16 cellular contexts compared by ENCODE assay signal in the genomic region with DNA sequence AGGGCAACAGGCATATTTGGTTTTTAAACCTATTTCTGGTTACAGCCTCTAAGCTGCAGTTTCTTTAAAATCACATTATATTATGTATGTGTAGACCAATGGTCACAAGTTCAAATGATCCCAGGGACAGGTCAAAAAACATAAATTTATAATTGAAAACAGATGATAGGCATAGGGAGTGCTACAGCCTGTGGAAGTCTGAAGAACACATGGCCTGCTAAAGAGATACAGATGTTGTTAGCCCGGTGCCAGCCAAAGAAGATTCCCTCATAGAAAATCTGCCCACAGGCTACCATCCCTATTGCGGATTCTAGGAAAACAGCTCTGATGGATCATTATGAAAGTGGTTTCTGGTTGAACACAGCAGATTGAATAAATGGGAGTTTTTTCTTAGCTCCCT.
DNase-seq lines count a peak whose midpoint lies in the region; ATAC-seq and TF ChIP-seq lines count a peak whose summit lies in the region.
"Had no signal": no experiment of that assay in that cellular context is flagged by ENCODE, and none has a peak within 500 bp of the region (broad histone marks: within the 10 kb centered on the region; RNA-seq: fewer than 3 reads in every experiment).

No MANE protein-coding gene starts in this region.

- peaks cover 3% of the 10 kb centered on the region for H3K9me3 ChIP-seq in BE2C
- H3K9me3 ChIP-seq in tibial artery, result no peaks in the 10 kb centered on the region

- intact Hi-C loops in tibial artery (cut with DNase I; ENCODE audit: low total_unique reads), result no loop called here

- no peak overlapping the region for H3K4me3 ChIP-seq in BE2C (ENCODE audit: low read depth, low read length)
- no peak overlapping the region for H3K4me3 ChIP-seq in tibial artery
- H3K4me3 ChIP-seq: BLaER1 treated with 17β-estradiol and CSF1 and Interleukin-3, amounts not matched to agents 10 nM and 100 nM had no signal

- TF ChIP-seq CTCF in BE2C (IDR thresholded peaks at IDR 0.05; ENCODE audit: low read depth, low read length) (no peak), tibial artery (IDR thresholded peaks at IDR 0.05) (no peak)

- DNase-seq in BE2C (peak; percentile 44), RPMI7951 (ENCODE audit: low read depth) (peak; percentile 15), ACHN (no peak), SHP77 treated with DMSO at 0.1 percent for 48 hours (lab: John Stamatoyannopoulos, UW) (no peak), tibial artery (no peak)
- DNase-seq: CD8-positive, alpha-beta T cell; DMS153; DMS79 treated with DMSO at 0.1 percent for 48 hours; GF-D8; GOT3; H7; HFFc6 had no signal

- H3K36me3 ChIP-seq in BE2C (no peaks in the 10 kb centered on the region), tibial artery (no peaks in the 10 kb centered on the region)
- H3K36me3 ChIP-seq: BLaER1 treated with 17β-estradiol and CSF1 and Interleukin-3, amounts not matched to agents 10 nM and 100 nM had no signal

- peaks cover 22% of the 10 kb centered on the region; the same call in 1 of the 2 replicates for H3K4me1 ChIP-seq in BE2C
- no peaks in the 10 kb centered on the region for H3K4me1 ChIP-seq in tibial artery
- H3K4me1 ChIP-seq: BLaER1 treated with 17β-estradiol and CSF1 and Interleukin-3, amounts not matched to agents 10 nM and 100 nM had no signal

- H3K27ac ChIP-seq in tibial artery, result no peak overlapping the region
- H3K27ac ChIP-seq: BLaER1 treated with 17β-estradiol and CSF1 and Interleukin-3, amounts not matched to agents 10 nM and 100 nM; HL-60 had no signal

- in situ Hi-C loops in ACHN (cut with HindIII; ENCODE audit: low pct_ligation_motif_present, low pct_unique_long_range_greater_than_20kb, low sequenced_read_pairs), result no loop called here

- ATAC-seq in SK-N-SH treated with all-trans-retinoic acid at 6 μM for 48 hours, result no peak; the same call in 2 of the 3 replicates
- ATAC-seq: CD8-positive, alpha-beta T cell; HCT116 had no signal

- no peaks in the 10 kb centered on the region for H3K27me3 ChIP-seq in BE2C
- peaks cover 0 to 8% of the 10 kb centered on the region in 2 donors for H3K27me3 ChIP-seq in tibial artery
- H3K27me3 ChIP-seq: BLaER1 treated with 17β-estradiol and CSF1 and Interleukin-3, amounts not matched to agents 10 nM and 100 nM had no signal

TF ChIP-seq in SK-N-SH treated with all-trans-retinoic acid at 6 μM for 48 hours, 23 proteins besides CTCF, POLR2A, EP300 and RAD21:
- peak; percentile 68; the same call in 1 of the 2 replicates for TF ChIP-seq TSHZ2 (CRISPR knock-in tag; IDR thresholded peaks at IDR 0.05)
- no peak for TF ChIP-seq BACH2 (CRISPR knock-in tag; IDR thresholded peaks at IDR 0.05; ENCODE audit: borderline replicate concordance)
- TF ChIP-seq TCF4 (CRISPR knock-in tag; IDR thresholded peaks at IDR 0.05; ENCODE audit: borderline replicate concordance), result peak; percentile 98
- TF ChIP-seq, protein P1, sequence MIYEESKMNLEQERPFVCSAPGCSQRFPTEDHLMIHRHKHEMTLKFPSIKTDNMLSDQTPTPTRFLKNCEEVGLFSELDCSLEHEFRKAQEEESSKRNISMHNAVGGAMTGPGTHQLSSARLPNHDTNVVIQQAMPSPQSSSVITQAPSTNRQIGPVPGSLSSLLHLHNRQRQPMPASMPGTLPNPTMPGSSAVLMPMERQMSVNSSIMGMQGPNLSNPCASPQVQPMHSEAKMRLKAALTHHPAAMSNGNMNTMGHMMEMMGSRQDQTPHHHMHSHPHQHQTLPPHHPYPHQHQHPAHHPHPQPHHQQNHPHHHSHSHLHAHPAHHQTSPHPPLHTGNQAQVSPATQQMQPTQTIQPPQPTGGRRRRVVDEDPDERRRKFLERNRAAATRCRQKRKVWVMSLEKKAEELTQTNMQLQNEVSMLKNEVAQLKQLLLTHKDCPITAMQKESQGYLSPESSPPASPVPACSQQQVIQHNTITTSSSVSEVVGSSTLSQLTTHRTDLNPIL (CRISPR knock-in tag; IDR thresholded peaks at IDR 0.05; ENCODE audit: low read depth), result no peak

Comparison
In these comparisons a context has a peak if more than half of its experiments do, and no peak if none do; other contexts are left out.
1. DNase-seq: peak in BE2C (single experiment) and RPMI7951 (single experiment); none in ACHN (single experiment), SHP77 treated with DMSO at 0.1 percent for 48 hours (single experiment) and tibial artery (0 of 2).